8 cellular contexts compared by ENCODE assay signal in genomic region chr4:41360214-41360910, GRCh38.
DNase-seq lines count a peak whose midpoint lies in the region; ATAC-seq, FAIRE-seq and TF ChIP-seq lines count a peak whose summit lies in the region.

No MANE protein-coding gene starts in this region.

- H3K4me3 Mint-ChIP-seq in mesothelial cell of epicardium = peak overlapping the region; percentile 83

- BruUV-seq in Panc1 (replicated peaks; lab: Mats Ljungman, UMichigan) = no TSS peak

- no peaks in the 10 kb centered on the region for H3K36me3 Mint-ChIP-seq in mesothelial cell of epicardium

- H3K36me3 ChIP-seq in Panc1 (ENCODE audit: control insufficient read depth, insufficient read depth, low read length) = no peaks in the 10 kb centered on the region

- H3K4me3 ChIP-seq in Panc1 (ENCODE audit: low read depth in 2 of 2, low read length in 2 of 2) = peak overlapping the region; percentile 41 to 44
- H3K4me3 ChIP-seq in epithelial cell of esophagus (ENCODE audit: low read length) = peak overlapping the region; percentile 53

- TF ChIP-seq CTCF in C4-2B (conservative IDR thresholded peaks at IDR 0.05) (no peak), Panc1 (IDR thresholded peaks at IDR 0.05) (no peak), epithelial cell of esophagus (IDR thresholded peaks at IDR 0.05; ENCODE audit: insufficient read depth, low read depth, low read length, missing control alignments) (no peak), mesothelial cell of epicardium (IDR thresholded peaks at IDR 0.05; ENCODE audit: unreplicated experiment) (no peak)

- DNase-seq in HPDE6-E6E7 (ENCODE audit: extremely low spot score) (peak; percentile 25), Panc1 (ENCODE audit: low read depth, low spot score) (no peak), epithelial cell of esophagus (ENCODE audit: low read depth) (peak; percentile 55), mesothelial cell of epicardium (ENCODE audit: low spot score in 2 of 2, unreplicated experiment in 2 of 2) (peak; percentile 61 to 75), urothelium cell line (ENCODE audit: low spot score) (peak; percentile 90)

- H3K27me3 ChIP-seq in Panc1 (ENCODE audit: control insufficient read depth, insufficient read depth, low read length) = peaks cover 9% of the 10 kb centered on the region

- no peaks in the 10 kb centered on the region for H3K27me3 Mint-ChIP-seq in mesothelial cell of epicardium (ENCODE audit: low read depth)

- POLR2A ChIA-PET in Panc1 (lab: Charles Lee) = no interaction called here

- FAIRE-seq in urothelium cell line (lab: Jason Lieb, UNC) = peak; percentile 72

- intact Hi-C loops in Panc1 (cut with micrococcal nuclease; ENCODE audit: unreplicated experiment) = no loop called here

- ATAC-seq in Panc1 = peak; percentile 89
- no peak for ATAC-seq in GM18511 (IDR thresholded peaks at IDR 0.05; ENCODE audit: unreplicated experiment)
- ATAC-seq in HG03175 (IDR thresholded peaks at IDR 0.05; ENCODE audit: unreplicated experiment) = no peak

- H3K9me3 ChIP-seq in Panc1 (ENCODE audit: control insufficient read depth, insufficient read depth, low read depth, low read length) = no peaks in the 10 kb centered on the region

- in situ Hi-C loops in Panc1 (cut with HindIII; ENCODE audit: low pct_unique_long_range_greater_than_20kb, low sequenced_read_pairs) = no loop called here

- H3K27ac ChIP-seq in C4-2B (peak overlapping the region; percentile 100), Panc1 (ENCODE audit: low read length) (no peak overlapping the region)

- no peak overlapping the region for H3K27ac Mint-ChIP-seq in mesothelial cell of epicardium

- no peaks in the 10 kb centered on the region for H3K4me1 ChIP-seq in Panc1 (ENCODE audit: control insufficient read depth, insufficient read depth, low read length)

- H3K9me3 Mint-ChIP-seq in mesothelial cell of epicardium = no peaks in the 10 kb centered on the region

- peaks cover 33% of the 10 kb centered on the region for H3K4me1 Mint-ChIP-seq in mesothelial cell of epicardium

- CTCF ChIA-PET in Panc1 (lab: Charles Lee) = no interaction called here
